Comparison of ENCODE assay signal across 8 cellular contexts in the genomic region with DNA sequence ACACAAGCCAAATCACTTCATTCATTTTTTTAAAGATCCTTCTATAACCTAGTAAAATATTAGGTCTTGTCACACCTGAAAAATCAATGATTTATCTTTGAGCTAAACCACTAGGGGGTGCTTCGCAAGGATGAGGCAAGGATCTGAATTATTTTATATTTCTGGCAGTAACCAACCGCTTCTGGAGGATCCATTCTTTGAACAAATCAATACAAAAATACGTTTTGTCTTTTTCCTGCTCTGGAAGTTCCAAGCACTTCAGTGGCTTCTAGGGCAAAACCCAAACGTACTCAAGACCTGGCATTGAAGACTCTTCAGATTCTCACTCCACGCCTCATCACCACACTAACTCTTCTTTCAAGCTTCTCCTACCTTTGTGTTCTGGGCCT. TPM values are rescaled to one million over a fixed set of nuclear protein-coding genes. Genes with fewer than 3 reads are reported as not detected.
DNase-seq lines count a peak whose midpoint lies in the region; ATAC-seq and TF ChIP-seq lines count a peak whose summit lies in the region.

No MANE protein-coding gene starts in this region.

- 0% methylated on average over 5 of the region's 5 CpGs for WGBS in ectodermal cell, 2 experiments

- no peaks in the 10 kb centered on the region for H3K27me3 ChIP-seq in BE2C
- H3K27me3 ChIP-seq in SJSA1 (replicated peaks) = no peaks in the 10 kb centered on the region
- H3K27me3 ChIP-seq in ectodermal cell (ENCODE audit: control insufficient read depth, insufficient read depth, low read length, poor library complexity, severe bottlenecking) = peaks cover 24% of the 10 kb centered on the region

- DNase-seq in BE2C (peak; percentile 37), HS-27A (ENCODE audit: low read depth) (peak; percentile 14), SJSA1 (ENCODE audit: low read depth in 1 of 2, low spot score in 2 of 2) (peak in 1 of 2 experiments; percentile 47), mesothelial cell of epicardium (ENCODE audit: low spot score in 2 of 2, unreplicated experiment in 2 of 2) (no peak), hypothalamus (lab: John Stamatoyannopoulos, UW) (no peak), 8988T (no peak)

- ATAC-seq in GM18511 (IDR thresholded peaks at IDR 0.05; ENCODE audit: unreplicated experiment) = peak; percentile 9

- no peaks in the 10 kb centered on the region for H3K9me3 Mint-ChIP-seq in mesothelial cell of epicardium

- H3K27ac ChIP-seq in SJSA1 (no peak overlapping the region), ectodermal cell (ENCODE audit: insufficient read depth, low read depth, low read length, poor library complexity, severe bottlenecking) (no peak overlapping the region)

- peak overlapping the region; percentile 93 for H3K4me3 ChIP-seq in BE2C (ENCODE audit: low read depth, low read length)
- peak overlapping the region; percentile 54 for H3K4me3 ChIP-seq in SJSA1
- H3K4me3 ChIP-seq in ectodermal cell (ENCODE audit: insufficient read depth, low read depth, low read length) = peak overlapping the region; percentile 77

- peaks cover 13% of the 10 kb centered on the region for H3K4me1 Mint-ChIP-seq in mesothelial cell of epicardium

- peak overlapping the region; percentile 99 for H3K27ac Mint-ChIP-seq in mesothelial cell of epicardium

- H3K36me3 ChIP-seq in BE2C (peaks cover 27% of the 10 kb centered on the region), SJSA1 (peaks cover 16% of the 10 kb centered on the region), ectodermal cell (ENCODE audit: control insufficient read depth, insufficient read depth, low read length) (peaks cover 12% of the 10 kb centered on the region)

- peaks cover 28% of the 10 kb centered on the region for H3K27me3 Mint-ChIP-seq in mesothelial cell of epicardium (ENCODE audit: low read depth)

- H3K36me3 Mint-ChIP-seq in mesothelial cell of epicardium = peaks cover 9% of the 10 kb centered on the region

- H3K4me3 Mint-ChIP-seq in mesothelial cell of epicardium = peak overlapping the region; percentile 98

- TF ChIP-seq CTCF in BE2C (IDR thresholded peaks at IDR 0.05; ENCODE audit: low read depth, low read length) = peak; percentile 74
- peak; percentile 83 for TF ChIP-seq CTCF in mesothelial cell of epicardium (IDR thresholded peaks at IDR 0.05; ENCODE audit: unreplicated experiment)

- H3K9me3 ChIP-seq in BE2C = no peaks in the 10 kb centered on the region
- no peaks in the 10 kb centered on the region for H3K9me3 ChIP-seq in SJSA1 (replicated peaks)
- no peaks in the 10 kb centered on the region for H3K9me3 ChIP-seq in ectodermal cell (ENCODE audit: control insufficient read depth, low read length)

- H3K4me1 ChIP-seq in BE2C = 0 out of 2 replicates have a peak, but pooled peaks cover 4% of the 10 kb centered on the region
- H3K4me1 ChIP-seq in SJSA1 (replicated peaks) = peaks cover 7% of the 10 kb centered on the region
- peaks cover 7% of the 10 kb centered on the region for H3K4me1 ChIP-seq in ectodermal cell (ENCODE audit: control insufficient read depth, insufficient read depth, low read length)

RNA-seq across cellular contexts. Expression of gene LSG1, which starts 0.5 kb away (rescaled TPM):
- 183 TPM for polyA plus RNA-seq in BE2C (2012; ENCODE audit: insufficient read depth, insufficient read length, low read depth)
- total RNA-seq in SJSA1 (2014; rRNA removed; shearing (Covaris generic)) = 20.6 and 36.3 TPM in 2 replicates
- polyA plus RNA-seq in ectodermal cell (2013, experiment 1 of 4) = 50.3 TPM
- 52.1 TPM for polyA plus RNA-seq in ectodermal cell (2013, experiment 2 of 4)
- polyA plus RNA-seq in ectodermal cell (2013, experiment 3 of 4) = 37.9 TPM
- polyA plus RNA-seq in ectodermal cell (2013, experiment 4 of 4) = 38.2 TPM
- total RNA-seq in mesothelial cell of epicardium = 48.1 to 48.9 TPM (median 48.2 TPM) in 3 replicates

RNA-seq across cellular contexts. Expression of gene FAM43A, which starts 14.2 kb away (rescaled TPM):
- polyA plus RNA-seq in BE2C (2012; ENCODE audit: insufficient read depth, insufficient read length, low read depth) = 57.6 TPM
- 14.2 and 17.6 TPM in 2 replicates for total RNA-seq in SJSA1 (2014; rRNA removed; shearing (Covaris generic))
- polyA plus RNA-seq in ectodermal cell (2013, experiment 1 of 4) = 4.8 TPM
- polyA plus RNA-seq in ectodermal cell (2013, experiment 2 of 4) = 5.8 TPM
- polyA plus RNA-seq in ectodermal cell (2013, experiment 3 of 4) = 4.5 TPM
- polyA plus RNA-seq in ectodermal cell (2013, experiment 4 of 4) = 6.0 TPM
- 10.5 to 11.3 TPM (median 11.0 TPM) in 3 replicates for total RNA-seq in mesothelial cell of epicardium

RNA-seq across cellular contexts. Expression of gene TMEM44, which starts 38.3 kb away (rescaled TPM):
- 11.3 TPM for polyA plus RNA-seq in BE2C (2012; ENCODE audit: insufficient read depth, insufficient read length, low read depth)
- 12.2 and 18.2 TPM in 2 replicates for total RNA-seq in SJSA1 (2014; rRNA removed; shearing (Covaris generic))
- polyA plus RNA-seq in ectodermal cell (2013, experiment 1 of 4) = 28.1 TPM
- 31.5 TPM for polyA plus RNA-seq in ectodermal cell (2013, experiment 2 of 4)
- 22.9 TPM for polyA plus RNA-seq in ectodermal cell (2013, experiment 3 of 4)
- polyA plus RNA-seq in ectodermal cell (2013, experiment 4 of 4) = 21.8 TPM
- 25.6 to 27.9 TPM (median 26.8 TPM) in 3 replicates for total RNA-seq in mesothelial cell of epicardium

Comparison
In these comparisons a context has a peak if more than half of its experiments do, and no peak if none do; other contexts are left out.
1. DNase-seq: peak in BE2C (single experiment) and HS-27A (single experiment); none in mesothelial cell of epicardium (0 of 2), hypothalamus (0 of 51) and 8988T (single experiment).
2. Peak in every context shown above with its lines, with median percentiles within 50 percentile points of each other: H3K4me3 ChIP-seq.